ENCODE assay signal across 8 cellular contexts in genomic region chr12:45655186-45655585, GRCh38.
DNase-seq lines count a peak whose midpoint lies in the region; ATAC-seq and TF ChIP-seq lines count a peak whose summit lies in the region.

No MANE protein-coding gene starts in this region.

- H3K4me3 ChIP-seq in DND-41 (ENCODE audit: low read depth in 1 of 2, low read length in 2 of 2) = no peak overlapping the region

- no peak overlapping the region for H3K4me2 ChIP-seq in DND-41 (ENCODE audit: insufficient read depth, low read length)

- peaks cover 6% of the 10 kb centered on the region; the same call in 1 of the 2 replicates for H3K4me1 ChIP-seq in DND-41 (ENCODE audit: insufficient read depth, low read length)

- H3K9me3 Mint-ChIP-seq in T-cell = no peaks in the 10 kb centered on the region

- H3K9ac ChIP-seq in DND-41 (ENCODE audit: low read depth, low read length) = no peak overlapping the region

- H3K27ac ChIP-seq in DND-41 (ENCODE audit: low read length) = no peak overlapping the region

- H3K9me3 ChIP-seq in DND-41 (ENCODE audit: insufficient read depth, low read length, severe bottlenecking) = no peaks in the 10 kb centered on the region

- DNase-seq in DND-41 (peak; percentile 58), T-cell (peak; percentile 11 to 78 (median 67)), Ammon's horn (ENCODE audit: low spot score) (no peak)
- DNase-seq in central memory CD4-positive, alpha-beta T cell = peak; percentile 62
- DNase-seq in stimulated activated CD4-positive, alpha-beta T cell treated with anti-CD3 and anti-CD28 coated beads, Interleukin-4, amount 100 ng/mL, for 1 hour = peak; percentile 35

- H3K27me3 Mint-ChIP-seq in T-cell = peaks cover 0 to 10% of the 10 kb centered on the region in 2 donors

- H3K36me3 Mint-ChIP-seq in T-cell = no peaks in the 10 kb centered on the region

- no peaks in the 10 kb centered on the region for H3K79me2 ChIP-seq in DND-41 (ENCODE audit: insufficient read depth, low read length)

- H3K4me1 Mint-ChIP-seq in T-cell = peaks cover 2 to 5% (median 5%) of the 10 kb centered on the region in 3 donors

- ATAC-seq in DND-41 (ENCODE audit: insufficient read depth, low read depth) = peak; percentile 96
- ATAC-seq in HG03571 (IDR thresholded peaks at IDR 0.05; ENCODE audit: unreplicated experiment) = peak; percentile 57
- peak; percentile 99 to 100 (median 100) for ATAC-seq in T-cell (replicated peaks in 1 of 4)
- ATAC-seq in HG02623 (IDR thresholded peaks at IDR 0.05; ENCODE audit: unreplicated experiment) = no peak
- no peak for ATAC-seq in HG02852 (IDR thresholded peaks at IDR 0.05; ENCODE audit: unreplicated experiment)

- CTCF ChIA-PET in T-cell (lab: Charles Lee) = interaction anchor here (0.9 to 4.1 kb wide), 12 partner anchors 14 to 111 kb away, joined by 3 to 61 read pairs (median 4); no protein-coding TSS in a partner anchor

- H2AFZ ChIP-seq in DND-41 (ENCODE audit: low read depth, low read length) = no peak overlapping the region

- no peaks in the 10 kb centered on the region for H4K20me1 ChIP-seq in DND-41 (ENCODE audit: insufficient read depth, low read length)

- H3K36me3 ChIP-seq in DND-41 (ENCODE audit: insufficient read depth, low read length) = no peaks in the 10 kb centered on the region

- POLR2A ChIA-PET in T-cell (lab: Charles Lee) = interaction anchor here (0.5 to 1.5 kb wide), 6 partner anchors 15 to 1424 kb away, joined by 3 to 4 read pairs (median 3); partner anchors contain the start of gene PCED1B (in 1 of the 2)

- no peaks in the 10 kb centered on the region for H3K27me3 ChIP-seq in DND-41 (ENCODE audit: insufficient read depth, low read length, poor library complexity)

- H3K4me3 Mint-ChIP-seq in T-cell = no peak overlapping the region

- peak; percentile 57 for TF ChIP-seq CTCF in DND-41 (IDR thresholded peaks at IDR 0.05; ENCODE audit: borderline replicate concordance, extremely low read depth, low read length, poor library complexity, severe bottlenecking)

- no peak overlapping the region for H3K27ac Mint-ChIP-seq in T-cell

Comparison
In these comparisons a context has a peak if more than half of its experiments do, and no peak if none do; other contexts are left out.
1. ATAC-seq: peak in DND-41 (single experiment), HG03571 (single experiment) and T-cell (4 of 4); none in HG02623 (single experiment) and HG02852 (single experiment).